Comparison of ENCODE assay signal across 10 cellular contexts in the genomic region with DNA sequence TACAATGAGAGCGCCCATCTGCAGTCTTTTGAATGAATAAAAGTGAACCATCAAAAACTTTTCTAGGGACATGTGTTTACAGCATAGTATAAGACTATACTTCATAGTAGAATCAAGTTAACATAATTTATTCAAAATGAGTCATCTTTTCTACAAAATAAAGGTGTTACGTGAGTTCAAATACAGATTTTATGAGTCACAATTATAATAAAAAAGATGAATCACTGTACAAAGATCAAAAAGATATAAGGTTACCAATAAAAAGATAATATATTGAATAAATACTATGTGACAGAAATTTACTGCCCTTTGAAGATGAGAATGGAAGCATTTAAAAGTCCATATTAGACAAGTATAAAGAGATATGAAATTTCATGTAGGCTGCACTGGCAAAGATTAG. TPM values are rescaled to one million over a fixed set of nuclear protein-coding genes. Genes with fewer than 3 reads are reported as not detected.
DNase-seq lines count a peak whose midpoint lies in the region; ATAC-seq, FAIRE-seq and TF ChIP-seq lines count a peak whose summit lies in the region.
"Had no signal": no experiment of that assay in that cellular context is flagged by ENCODE, and none has a peak within 500 bp of the region (broad histone marks: within the 10 kb centered on the region; RNA-seq: fewer than 3 reads in every experiment).

No MANE protein-coding gene starts in this region.

- no peaks in the 10 kb centered on the region for H3K36me3 Mint-ChIP-seq in astrocyte (ENCODE audit: low read depth, unreplicated experiment)

- TF ChIP-seq EP300 in neural cell (conservative IDR thresholded peaks at IDR 0.05; ENCODE audit: poor library complexity, severe bottlenecking) = no peak

- H3K36me3 ChIP-seq in astrocyte (ENCODE audit: insufficient read depth, low read length) (peaks cover 10% of the 10 kb centered on the region), neural cell (ENCODE audit: insufficient read depth, low read length) (no peaks in the 10 kb centered on the region)

- no peaks in the 10 kb centered on the region for H3K27me3 Mint-ChIP-seq in astrocyte (ENCODE audit: low read depth, unreplicated experiment)

- peaks cover 32% of the 10 kb centered on the region for H4K20me1 ChIP-seq in astrocyte (ENCODE audit: insufficient read depth, low read length)
- no peaks in the 10 kb centered on the region for H4K20me1 ChIP-seq in neural cell (ENCODE audit: insufficient read depth)

- H3K4me1 ChIP-seq in astrocyte (ENCODE audit: insufficient read depth, low read length) = peaks cover 10% of the 10 kb centered on the region

- no peak for FAIRE-seq in astrocyte (lab: Jason Lieb, UNC)
- FAIRE-seq: D721Med had no signal

- H3K9ac ChIP-seq in astrocyte (ENCODE audit: low read length) (no peak overlapping the region), neural cell (ENCODE audit: low read length) (no peak overlapping the region)

- peaks cover 12% of the 10 kb centered on the region for H3F3A ChIP-seq in neural cell (ENCODE audit: insufficient read depth, low read length, poor library complexity, severe bottlenecking)

- ATAC-seq in GM21786 (IDR thresholded peaks at IDR 0.05; ENCODE audit: unreplicated experiment) (no peak), HG03039 (IDR thresholded peaks at IDR 0.05; ENCODE audit: unreplicated experiment) (no peak)
- ATAC-seq: Panc1 had no signal

- H3K9me3 Mint-ChIP-seq in astrocyte (ENCODE audit: unreplicated experiment) = no peaks in the 10 kb centered on the region

- no peaks in the 10 kb centered on the region for H3K9me2 ChIP-seq in neural cell (ENCODE audit: insufficient read depth, low read length)

- no peaks in the 10 kb centered on the region for H3K9me3 ChIP-seq in astrocyte (ENCODE audit: insufficient read depth, low read depth, low read length)
- no peaks in the 10 kb centered on the region for H3K9me3 ChIP-seq in neural cell (ENCODE audit: low read length)

- H3K27me3 ChIP-seq in astrocyte (ENCODE audit: insufficient read depth, low read length) = peaks cover under 1% of the 10 kb centered on the region
- no peaks in the 10 kb centered on the region for H3K27me3 ChIP-seq in neural cell (ENCODE audit: insufficient read depth, low read depth, low read length)

- H3K4me3 Mint-ChIP-seq in astrocyte (ENCODE audit: unreplicated experiment) = no peak overlapping the region

- DNase-seq in EL (peak; percentile 9), HT1080 (ENCODE audit: low read depth) (peak; percentile 24), astrocyte (ENCODE audit: low read depth) (peak; percentile 30), kidney glomerular epithelial cell (lab: John Stamatoyannopoulos, UW) (no peak)
- DNase-seq: NCI-H2081 treated with DMSO at 0.1 percent for 48 hours had no signal

- no peak overlapping the region for H3K4me3 ChIP-seq in astrocyte (ENCODE audit: insufficient read depth, low read depth, low read length)
- H3K4me3 ChIP-seq in neural cell (ENCODE audit: low read length) = peak overlapping the region; percentile 80

- H3K27ac ChIP-seq in astrocyte (ENCODE audit: low read depth, low read length) (peak overlapping the region; percentile 21), neural cell (ENCODE audit: low read length) (no peak overlapping the region)

- peaks cover 12% of the 10 kb centered on the region for H3K4me1 Mint-ChIP-seq in astrocyte (ENCODE audit: low read depth, unreplicated experiment)

- no peak overlapping the region for H2AFZ ChIP-seq in astrocyte (ENCODE audit: low read depth, low read length)
- no peak overlapping the region for H2AFZ ChIP-seq in neural cell (ENCODE audit: low read depth, low read length)

- H3K4me2 ChIP-seq in astrocyte (ENCODE audit: low read length) (peak overlapping the region; percentile 13), neural cell (ENCODE audit: low read length) (peak overlapping the region; percentile 69)

- no peak overlapping the region for H3K27ac Mint-ChIP-seq in astrocyte (ENCODE audit: unreplicated experiment)

- no peak for TF ChIP-seq RAD21 in neural cell (conservative IDR thresholded peaks at IDR 0.05)

- no peak for TF ChIP-seq CTCF in astrocyte (IDR thresholded peaks at IDR 0.05; ENCODE audit: insufficient read depth, low read depth, low read length)
- TF ChIP-seq CTCF in neural cell (IDR thresholded peaks at IDR 0.05; ENCODE audit: poor library complexity, severe bottlenecking) = no peak

- H3K79me2 ChIP-seq in astrocyte (ENCODE audit: insufficient read depth, low read length) (peaks cover 58% of the 10 kb centered on the region), neural cell (replicated peaks; ENCODE audit: insufficient read depth, low read length) (peaks cover 44% of the 10 kb centered on the region)

TF ChIP-seq in neural cell, 6 proteins besides CTCF, POLR2A, EP300 and RAD21:
- TF ChIP-seq MXI1 (conservative IDR thresholded peaks at IDR 0.05; ENCODE audit: poor library complexity, severe bottlenecking) = no peak
- no peak for TF ChIP-seq TAF1 (IDR thresholded peaks at IDR 0.05; ENCODE audit: low read depth)
- no peak for TF ChIP-seq SMC3 (conservative IDR thresholded peaks at IDR 0.05; ENCODE audit: poor library complexity)
- TF ChIP-seq POLR2AphosphoS5 (IDR thresholded peaks at IDR 0.05) = no peak
- TF ChIP-seq EZH2 (IDR thresholded peaks at IDR 0.05; ENCODE audit: borderline replicate concordance, insufficient read depth, low read length, poor library complexity, severe bottlenecking) = no peak
- TF ChIP-seq, protein P1, sequence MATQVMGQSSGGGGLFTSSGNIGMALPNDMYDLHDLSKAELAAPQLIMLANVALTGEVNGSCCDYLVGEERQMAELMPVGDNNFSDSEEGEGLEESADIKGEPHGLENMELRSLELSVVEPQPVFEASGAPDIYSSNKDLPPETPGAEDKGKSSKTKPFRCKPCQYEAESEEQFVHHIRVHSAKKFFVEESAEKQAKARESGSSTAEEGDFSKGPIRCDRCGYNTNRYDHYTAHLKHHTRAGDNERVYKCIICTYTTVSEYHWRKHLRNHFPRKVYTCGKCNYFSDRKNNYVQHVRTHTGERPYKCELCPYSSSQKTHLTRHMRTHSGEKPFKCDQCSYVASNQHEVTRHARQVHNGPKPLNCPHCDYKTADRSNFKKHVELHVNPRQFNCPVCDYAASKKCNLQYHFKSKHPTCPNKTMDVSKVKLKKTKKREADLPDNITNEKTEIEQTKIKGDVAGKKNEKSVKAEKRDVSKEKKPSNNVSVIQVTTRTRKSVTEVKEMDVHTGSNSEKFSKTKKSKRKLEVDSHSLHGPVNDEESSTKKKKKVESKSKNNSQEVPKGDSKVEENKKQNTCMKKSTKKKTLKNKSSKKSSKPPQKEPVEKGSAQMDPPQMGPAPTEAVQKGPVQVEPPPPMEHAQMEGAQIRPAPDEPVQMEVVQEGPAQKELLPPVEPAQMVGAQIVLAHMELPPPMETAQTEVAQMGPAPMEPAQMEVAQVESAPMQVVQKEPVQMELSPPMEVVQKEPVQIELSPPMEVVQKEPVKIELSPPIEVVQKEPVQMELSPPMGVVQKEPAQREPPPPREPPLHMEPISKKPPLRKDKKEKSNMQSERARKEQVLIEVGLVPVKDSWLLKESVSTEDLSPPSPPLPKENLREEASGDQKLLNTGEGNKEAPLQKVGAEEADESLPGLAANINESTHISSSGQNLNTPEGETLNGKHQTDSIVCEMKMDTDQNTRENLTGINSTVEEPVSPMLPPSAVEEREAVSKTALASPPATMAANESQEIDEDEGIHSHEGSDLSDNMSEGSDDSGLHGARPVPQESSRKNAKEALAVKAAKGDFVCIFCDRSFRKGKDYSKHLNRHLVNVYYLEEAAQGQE (IDR thresholded peaks at IDR 0.05; ENCODE audit: borderline replicate concordance) = no peak

RNA-seq across cellular contexts. Expression of a gene that starts 2.8 kb away (rescaled TPM):
- total RNA-seq in HT1080 (2014; rRNA removed; shearing (Covaris generic)) = 5.1 and 6.1 TPM in 2 replicates
- 17.6 and 20.0 TPM in 2 replicates for polyA plus RNA-seq in HT1080 (2015; cell fraction: cytosol; rRNA removed)
- polyA plus RNA-seq in HT1080 (2015; cell fraction: nucleus; rRNA removed) = 32.1 and 34.5 TPM in 2 replicates
- 19.6 and 22.3 TPM in 2 replicates for total RNA-seq in astrocyte
- 52.1 and 72.2 TPM in 2 replicates for polyA plus RNA-seq in neural cell
- 48.0 and 51.2 TPM in 2 replicates for polyA minus RNA-seq in neural cell
